Comparison of ENCODE assay signal across 20 cellular contexts in the genomic region with DNA sequence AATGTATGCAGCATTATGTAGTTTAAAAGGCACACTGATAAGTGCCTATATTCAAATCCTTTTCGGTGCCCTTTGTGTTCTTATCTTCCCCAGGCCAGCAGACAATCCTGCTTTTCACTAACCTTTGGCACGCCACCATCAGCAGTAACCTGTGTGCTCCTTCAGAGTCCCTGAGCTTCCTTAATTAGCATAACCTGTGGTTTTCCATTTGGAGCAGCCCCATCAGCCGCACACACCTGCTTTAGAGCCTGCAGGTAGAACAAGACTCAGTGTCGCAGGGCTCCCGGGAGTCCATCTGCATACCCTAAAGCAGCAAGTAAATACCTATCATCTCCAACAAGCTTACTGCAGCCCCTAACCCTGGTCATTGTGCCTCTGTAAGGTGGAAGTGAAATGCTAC.
DNase-seq lines count a peak whose midpoint lies in the region; ATAC-seq and TF ChIP-seq lines count a peak whose summit lies in the region.
"Had no signal": no experiment of that assay in that cellular context is flagged by ENCODE, and none has a peak within 500 bp of the region (broad histone marks: within the 10 kb centered on the region; RNA-seq: fewer than 3 reads in every experiment).

No MANE protein-coding gene starts in this region.

- DNase-seq in ELF-1 (ENCODE audit: low read depth, low spot score) (peak; percentile 80), NCI-H2107 (lab: John Stamatoyannopoulos, UW) (peak; percentile 83), mesendoderm (peak; percentile 86), spleen (no peak), NCI-H1694 treated with DMSO at 0.1 percent for 48 hours (lab: John Stamatoyannopoulos, UW) (no peak), brain microvascular endothelial cell (no peak)
- DNase-seq: activated CD4-positive, alpha-beta memory T cell treated with anti-CD3 and anti-CD28 coated beads, Interleukin-2, amount 10 ng/mL, durations not matched to agents 7 days and 5 days; activated T-cell treated with anti-CD3 and anti-CD28 coated beads, Interleukin-2, amount 50 U/mL, for 24 hours; hypothalamus; NCI-H345; occipital lobe; right cardiac atrium; stimulated activated naive CD8-positive, alpha-beta T cell treated with anti-CD3 and anti-CD28 coated beads, Interleukin-15, Interleukin-2, amounts not matched to agents 100 U/mL and 50 U/mL, for 24 hours; T-helper 17 cell; WERI-Rb-1 had no signal

- peaks cover 0 to 3% (median 0%) of the 10 kb centered on the region in 8 donors for H3K9me3 ChIP-seq in spleen
- H3K9me3 ChIP-seq: HAP-1 had no signal

- no peaks in the 10 kb centered on the region for H3K79me2 ChIP-seq in mesendoderm (ENCODE audit: control insufficient read depth, insufficient read depth, low read length)

- no peak overlapping the region for H3K23ac ChIP-seq in mesendoderm (ENCODE audit: low read length)

- H2BK120ac ChIP-seq in mesendoderm (ENCODE audit: low read depth, low read length) = no peak overlapping the region

- H4K8ac ChIP-seq in mesendoderm (ENCODE audit: low read depth, low read length) = no peak overlapping the region

- no peak overlapping the region for H2BK5ac ChIP-seq in mesendoderm (ENCODE audit: low read length)

- no peak for TF ChIP-seq CTCF in spleen (IDR thresholded peaks at IDR 0.05 in 8 of 11, conservative IDR thresholded peaks at IDR 0.05 in 3 of 11)
- TF ChIP-seq CTCF in brain microvascular endothelial cell (IDR thresholded peaks at IDR 0.05; ENCODE audit: low read depth, low read length, missing control alignments) = no peak

- no peak overlapping the region for H3K56ac ChIP-seq in mesendoderm (ENCODE audit: low read length)

- H3K27me3 ChIP-seq in mesendoderm (ENCODE audit: insufficient read depth, low read length, poor library complexity) = no peaks in the 10 kb centered on the region
- no peaks in the 10 kb centered on the region for H3K27me3 ChIP-seq in spleen (replicated peaks in 1 of 7)
- no peaks in the 10 kb centered on the region for H3K27me3 ChIP-seq in brain microvascular endothelial cell (replicated peaks)

- no peak overlapping the region for H2BK15ac ChIP-seq in mesendoderm (replicated peaks; ENCODE audit: low read depth)

- intact Hi-C loops in spleen (cut with DNase I; ENCODE audit: low total_unique reads) = no loop called here

- no peaks in the 10 kb centered on the region for H3K36me3 ChIP-seq in mesendoderm (ENCODE audit: control insufficient read depth, insufficient read depth, low read length)
- no peaks in the 10 kb centered on the region for H3K36me3 ChIP-seq in spleen
- no peaks in the 10 kb centered on the region for H3K36me3 ChIP-seq in brain microvascular endothelial cell (replicated peaks)
- H3K36me3 ChIP-seq: HAP-1, WERI-Rb-1 had no signal

- H3K4me2 ChIP-seq in mesendoderm (ENCODE audit: low read length) = no peak overlapping the region

- no peak overlapping the region for H4K5ac ChIP-seq in mesendoderm (ENCODE audit: low read length)

- no peak overlapping the region for H3K9ac ChIP-seq in mesendoderm (ENCODE audit: low read length)

- H3K4me1 ChIP-seq in mesendoderm (ENCODE audit: control insufficient read depth, low read depth, low read length) (no peaks in the 10 kb centered on the region), spleen (no peaks in the 10 kb centered on the region)
- H3K4me1 ChIP-seq: HAP-1 had no signal

- no CpG with 5 or more reads among the region's 5 CpGs for WGBS in mesendoderm (ENCODE audit: extremely low coverage, insufficient coverage, low lambda C conversion rate)
- 59 to 63% (median 61%) methylated on average over 5 of the region's 5 CpGs for WGBS in spleen, 5 donors

- ATAC-seq in esophagus mucosa (peak; percentile 20), GM21786 (IDR thresholded peaks at IDR 0.05; ENCODE audit: unreplicated experiment) (no peak)
- ATAC-seq: K562; right cardiac atrium; stimulated activated naive CD8-positive, alpha-beta T cell treated with anti-CD3 and anti-CD28 coated beads, Interleukin-15, Interleukin-2, amounts not matched to agents 100 U/mL and 50 U/mL, for 24 hours; T-helper 17 cell had no signal

- in situ Hi-C loops in brain microvascular endothelial cell (cut with HindIII; ENCODE audit: low pct_ligation_motif_present, low sequenced_read_pairs) = no loop called here

- H3K79me1 ChIP-seq in mesendoderm (ENCODE audit: low read length) = no peaks in the 10 kb centered on the region

- H2AK5ac ChIP-seq in mesendoderm (ENCODE audit: low read length) = no peak overlapping the region

- H3K4me3 ChIP-seq in mesendoderm (ENCODE audit: low read length) (no peak overlapping the region), spleen (no peak overlapping the region), brain microvascular endothelial cell (ENCODE audit: low read depth, low read length) (no peak overlapping the region)
- H3K4me3 ChIP-seq: HAP-1, K562 had no signal

- H3K4ac ChIP-seq in mesendoderm (ENCODE audit: low read depth, low read length) = no peak overlapping the region

- TF ChIP-seq POLR2A in spleen (IDR thresholded peaks at IDR 0.05) = no peak

- H3K18ac ChIP-seq in mesendoderm (ENCODE audit: low read length) = no peak overlapping the region

- no peak overlapping the region for H3K27ac ChIP-seq in mesendoderm (ENCODE audit: low read depth, low read length)
- no peak overlapping the region for H3K27ac ChIP-seq in spleen
- no peak overlapping the region for H3K27ac ChIP-seq in brain microvascular endothelial cell
- H3K27ac ChIP-seq: HL-60, WERI-Rb-1 had no signal

Comparison
In these comparisons a context has a peak if more than half of its experiments do, and no peak if none do; other contexts are left out.
1. DNase-seq: peak in ELF-1 (single experiment), NCI-H2107 (single experiment) and mesendoderm (single experiment); none in spleen (single experiment), NCI-H1694 treated with DMSO at 0.1 percent for 48 hours (single experiment) and brain microvascular endothelial cell (single experiment).